1 cellular context compared by ENCODE assay signal in genomic region chr1:54764132-54764921, GRCh38.
A peak's percentile ranks its signal among the peaks of the same experiment; 100 is the strongest.
TF ChIP-seq lines count a peak whose summit lies in the region.

PARS2 (minus strand) TSS chr1:54764523; CDS start chr1:54759161, 5,362 bp downstream.

TF ChIP-seq in HepG2, 621 proteins besides CTCF, POLR2A, EP300 and RAD21 (continued from another document and continues in another):
- TF ChIP-seq ZNF318 (CRISPR knock-in tag; IDR thresholded peaks at IDR 0.05) (no peak), KLF16 (CRISPR knock-in tag; IDR thresholded peaks at IDR 0.05) (peak in 1 of 2 experiments; percentile 49; a peak in 1 of 4 replicates), ZNF784 (CRISPR knock-in tag; IDR thresholded peaks at IDR 0.05; ENCODE audit: borderline replicate concordance) (peak; percentile 64; the same call in 1 of the 2 replicates), ZNF558 (CRISPR knock-in tag; IDR thresholded peaks at IDR 0.05; ENCODE audit: borderline replicate concordance) (no peak), ZBTB37 (CRISPR knock-in tag; IDR thresholded peaks at IDR 0.05) (no peak), ZNF615 (CRISPR knock-in tag; IDR thresholded peaks at IDR 0.05; ENCODE audit: borderline replicate concordance) (no peak), E2F5 (CRISPR knock-in tag; conservative IDR thresholded peaks at IDR 0.05) (no peak), CBX2 (IDR thresholded peaks at IDR 0.05; ENCODE audit: low read depth, low read length) (no peak), CBX2 (CRISPR knock-in tag; IDR thresholded peaks at IDR 0.05; ENCODE audit: low read depth) (no peak), ZNF547 (CRISPR knock-in tag; IDR thresholded peaks at IDR 0.05) (peak; percentile 69; the same call in 1 of the 2 replicates), CCAR2 (optimal IDR thresholded peaks at IDR 0.05; ENCODE audit: low read depth, low read length) (no peak), ZNF432 (CRISPR knock-in tag; IDR thresholded peaks at IDR 0.05; ENCODE audit: borderline replicate concordance) (no peak), ZNF770 (CRISPR knock-in tag; IDR thresholded peaks at IDR 0.05) (peak; percentile 41; the same call in 1 of the 2 replicates), SNRNP70 (IDR thresholded peaks at IDR 0.05; ENCODE audit: low read depth, low read length) (no peak), ATF7 (IDR thresholded peaks at IDR 0.05) (no peak), ATF7 (CRISPR knock-in tag; IDR thresholded peaks at IDR 0.05) (no peak), CHD2 (IDR thresholded peaks at IDR 0.05; ENCODE audit: low read depth, low read length) (no peak), ZNF136 (CRISPR knock-in tag; IDR thresholded peaks at IDR 0.05; ENCODE audit: low read depth) (no peak), ZNF256 (CRISPR knock-in tag; conservative IDR thresholded peaks at IDR 0.05) (no peak; the same call in 1 of the 2 replicates), ZNF30 (CRISPR knock-in tag; IDR thresholded peaks at IDR 0.05) (no peak), ZHX2 (IDR thresholded peaks at IDR 0.05; ENCODE audit: low read depth) (peak; percentile 35; the same call in 1 of the 2 replicates), ZHX2 (CRISPR knock-in tag; IDR thresholded peaks at IDR 0.05; ENCODE audit: borderline replicate concordance) (no peak), ZNF619 (CRISPR knock-in tag; IDR thresholded peaks at IDR 0.05) (no peak), ZNF704 (CRISPR knock-in tag; IDR thresholded peaks at IDR 0.05; ENCODE audit: borderline replicate concordance) (0 out of 2 replicates have a peak, but pooled peaks have one; percentile 64), ZNF343 (CRISPR knock-in tag; IDR thresholded peaks at IDR 0.05) (no peak), HNRNPLL (IDR thresholded peaks at IDR 0.05; ENCODE audit: low read depth, low read length, poor library complexity, severe bottlenecking) (peak; percentile 79), SIX4 (CRISPR knock-in tag; IDR thresholded peaks at IDR 0.05) (no peak)
